ENCODE assay signal across 9 cellular contexts in genomic region chr7:17401806-17402627, GRCh38.
DNase-seq lines count a peak whose midpoint lies in the region; ATAC-seq and TF ChIP-seq lines count a peak whose summit lies in the region.
"Had no signal": no experiment of that assay in that cellular context is flagged by ENCODE, and none has a peak within 500 bp of the region (broad histone marks: within the 10 kb centered on the region; RNA-seq: fewer than 3 reads in every experiment).

No MANE protein-coding gene starts in this region.

- POLR2A ChIA-PET in Caco-2 (lab: Charles Lee): no interaction called here

- peak; percentile 38 to 66 for DNase-seq in NOMO-1 (lab: John Stamatoyannopoulos, UW; ENCODE audit: unreplicated experiment in 2 of 2)
- DNase-seq in NOMO-1 treated with dmso at 0.1 percent for 144 hours (lab: John Stamatoyannopoulos, UW; ENCODE audit: unreplicated experiment): no peak
- DNase-seq in effector memory CD4-positive, alpha-beta T cell: no peak
- DNase-seq in Caco-2: no peak
- DNase-seq in effector CD8-positive, alpha-beta T cell (lab: John Stamatoyannopoulos, UW): no peak
- no peak for DNase-seq in progenitor cell of endocrine pancreas (ENCODE audit: low spot score, unreplicated experiment)

- CTCF ChIA-PET in Caco-2 (lab: Charles Lee): interaction anchor here (0.5 kb wide), 1 partner anchor 146 kb away, joined by 5 read pairs; no protein-coding TSS in a partner anchor

- intact Hi-C loops in Caco-2 (cut with micrococcal nuclease; ENCODE audit: unreplicated experiment): no loop called here

- no peak overlapping the region for H3K4me3 Mint-ChIP-seq in Caco-2 (ENCODE audit: unreplicated experiment)
- H3K4me3 Mint-ChIP-seq in progenitor cell of endocrine pancreas (ENCODE audit: low read depth): no peak overlapping the region

- H3K4me1 Mint-ChIP-seq in Caco-2 (ENCODE audit: low read depth, unreplicated experiment) (peaks cover 11% of the 10 kb centered on the region), progenitor cell of endocrine pancreas (ENCODE audit: low read depth) (no peaks in the 10 kb centered on the region)

- H3K27ac Mint-ChIP-seq in Caco-2 (ENCODE audit: unreplicated experiment): no peak overlapping the region
- H3K27ac Mint-ChIP-seq in progenitor cell of endocrine pancreas: no peak overlapping the region

- H3K9me3 Mint-ChIP-seq in Caco-2 (ENCODE audit: unreplicated experiment): peaks cover 10% of the 10 kb centered on the region
- H3K9me3 Mint-ChIP-seq in progenitor cell of endocrine pancreas (ENCODE audit: low read depth): no peaks in the 10 kb centered on the region

- BruUV-seq in Caco-2 (replicated peaks; lab: Mats Ljungman, UMichigan): no TSS peak

- ATAC-seq in GM21619 (IDR thresholded peaks at IDR 0.05; ENCODE audit: unreplicated experiment) (peak; percentile 69), HG03558 (IDR thresholded peaks at IDR 0.05; ENCODE audit: extremely low read depth, unreplicated experiment) (peak; percentile 57)

- no peaks in the 10 kb centered on the region for H3K27me3 Mint-ChIP-seq in Caco-2 (ENCODE audit: insufficient read depth, unreplicated experiment)
- H3K27me3 Mint-ChIP-seq in progenitor cell of endocrine pancreas: no peaks in the 10 kb centered on the region

- H3K27me3 ChIP-seq in effector memory CD4-positive, alpha-beta T cell (replicated peaks; ENCODE audit: control insufficient read depth, insufficient read depth, low read length, poor library complexity, severe bottlenecking): no peaks in the 10 kb centered on the region
- no peaks in the 10 kb centered on the region for H3K27me3 ChIP-seq in Caco-2 (replicated peaks; ENCODE audit: control insufficient read depth, insufficient read depth, low read length)

- peak overlapping the region; percentile 33 for H3K4me3 ChIP-seq in effector memory CD4-positive, alpha-beta T cell (ENCODE audit: insufficient read depth, low read depth, low read length, poor library complexity, severe bottlenecking)
- no peak overlapping the region for H3K4me3 ChIP-seq in Caco-2 (ENCODE audit: low read depth, low read length)

- no peaks in the 10 kb centered on the region for H3K9me3 ChIP-seq in effector memory CD4-positive, alpha-beta T cell (ENCODE audit: control insufficient read depth, low read length)
- H3K9me3 ChIP-seq in Caco-2: no peaks in the 10 kb centered on the region

- H3K36me3 Mint-ChIP-seq in Caco-2 (ENCODE audit: insufficient read depth, unreplicated experiment): no peaks in the 10 kb centered on the region
- no peaks in the 10 kb centered on the region for H3K36me3 Mint-ChIP-seq in progenitor cell of endocrine pancreas (ENCODE audit: insufficient read depth)

- H3K4me1 ChIP-seq in effector memory CD4-positive, alpha-beta T cell (ENCODE audit: control insufficient read depth, insufficient read depth, low read length, poor library complexity, severe bottlenecking): no peaks in the 10 kb centered on the region
- 0 out of 2 replicates have a peak, but pooled peaks cover 5% of the 10 kb centered on the region for H3K4me1 ChIP-seq in Caco-2

- no peaks in the 10 kb centered on the region for H3K36me3 ChIP-seq in effector memory CD4-positive, alpha-beta T cell (ENCODE audit: control insufficient read depth, insufficient read depth, low read length)
- H3K36me3 ChIP-seq in Caco-2 (ENCODE audit: control insufficient read depth, insufficient read depth, low read length): no peaks in the 10 kb centered on the region

- TF ChIP-seq CTCF in Caco-2 (IDR thresholded peaks at IDR 0.05; ENCODE audit: insufficient read depth in 1 of 2, low read depth in 1 of 2, low read length in 1 of 2, severe bottlenecking in 1 of 2, unreplicated experiment in 1 of 2) (no peak), progenitor cell of endocrine pancreas (IDR thresholded peaks at IDR 0.05; ENCODE audit: unreplicated experiment) (no peak)

- H3K27ac ChIP-seq in effector memory CD4-positive, alpha-beta T cell (ENCODE audit: insufficient read depth, low read length, poor library complexity, severe bottlenecking): no peak overlapping the region
- H3K27ac ChIP-seq: 22Rv1 had no signal

Comparison
In these comparisons a context has a peak if more than half of its experiments do, and no peak if none do; other contexts are left out.
1. DNase-seq: peak in NOMO-1 (2 of 2); none in NOMO-1 treated with dmso at 0.1 percent for 144 hours (single experiment), effector memory CD4-positive, alpha-beta T cell (0 of 3), Caco-2 (0 of 2), effector CD8-positive, alpha-beta T cell (single experiment) and progenitor cell of endocrine pancreas (single experiment).